ENCODE assay signal across 28 cellular contexts in the genomic region with DNA sequence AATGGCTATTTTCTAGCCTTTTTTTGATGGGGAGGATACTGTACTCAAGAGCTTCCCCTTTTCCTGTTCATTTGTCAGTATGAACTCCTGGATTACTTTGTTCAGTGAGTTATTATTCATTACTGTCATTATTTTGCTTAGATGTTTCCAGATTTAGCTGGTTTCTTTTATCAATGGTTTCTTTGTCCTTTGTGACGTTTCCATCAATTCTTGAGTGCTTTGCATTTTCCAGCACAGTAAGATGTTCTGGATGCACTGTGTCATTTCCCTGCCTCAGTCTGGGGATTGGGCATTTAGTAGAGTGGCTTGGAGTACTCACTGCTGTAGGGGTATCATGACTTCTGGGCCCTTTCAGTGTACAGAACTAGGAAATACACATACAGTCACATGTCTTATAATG.
"Had no signal": no experiment of that assay in that cellular context is flagged by ENCODE, and none has a peak within 500 bp of the region (broad histone marks: within the 10 kb centered on the region; RNA-seq: fewer than 3 reads in every experiment).

No MANE protein-coding gene starts in this region.

- H3K27ac Mint-ChIP-seq: naive thymus-derived CD8-positive, alpha-beta T cell; nephron progenitor cell; neural progenitor cell; progenitor cell of endocrine pancreas; stimulated activated naive B cell treated with anti-CD40 and anti-IgM and Interleukin-4, amounts not matched to agents 10 μg/mL and 1 μg/mL and 100 μg/mL, for 72 hours had no signal

- H3K9me3 Mint-ChIP-seq: immature natural killer cell; nephron progenitor cell; stimulated activated naive B cell treated with anti-CD40 and anti-IgM and Interleukin-4, amounts not matched to agents 10 μg/mL and 1 μg/mL and 100 μg/mL, for 72 hours had no signal

- DNase-seq: immature natural killer cell; kidney; left colon; left lung; lower lobe of right lung; mammary epithelial cell; mesenchymal stem cell; naive thymus-derived CD8-positive, alpha-beta T cell; nephron progenitor cell; occipital lobe; ovary; right lobe of liver; stimulated activated CD4-positive, alpha-beta T cell treated with anti-CD3 and anti-CD28 coated beads, Interleukin-12 subunit alpha, Interleukin-12 subunit beta, amount 100 ng/mL, for 4 hours; stimulated activated CD4-positive, alpha-beta T cell treated with anti-CD3 and anti-CD28 coated beads, Interleukin-15, amount 100 ng/mL, for 24 hours; stimulated activated CD4-positive, alpha-beta T cell treated with anti-CD3 and anti-CD28 coated beads, Interleukin-2, amount 100 ng/mL, for 24 hours; stimulated activated CD4-positive, alpha-beta T cell treated with anti-CD3 and anti-CD28 coated beads, Interleukin-4, amount 100 ng/mL, for 1 hour; stimulated activated naive B cell treated with anti-CD40 and anti-IgM and Interleukin-4, amounts not matched to agents 10 μg/mL and 1 μg/mL and 100 μg/mL, for 72 hours; stimulated activated naive CD8-positive, alpha-beta T cell treated with anti-CD3 and anti-CD28 coated beads, Interleukin-15, Interleukin-2, amounts not matched to agents 100 U/mL and 50 U/mL, for 24 hours; stomach; testis; thyroid gland; transverse colon; upper lobe of left lung had no signal

- H3K4me1 Mint-ChIP-seq: nephron progenitor cell had no signal

- ATAC-seq: left colon; left lung; lower lobe of right lung; naive thymus-derived CD8-positive, alpha-beta T cell; right lobe of liver; stimulated activated naive B cell treated with anti-CD40 and anti-IgM and Interleukin-4, amounts not matched to agents 10 μg/mL and 1 μg/mL and 100 μg/mL, for 72 hours; stimulated activated naive CD8-positive, alpha-beta T cell treated with anti-CD3 and anti-CD28 coated beads, Interleukin-15, Interleukin-2, amounts not matched to agents 100 U/mL and 50 U/mL, for 24 hours had no signal

- H3K9me3 ChIP-seq: left lung, lower lobe of right lung, neutrophil, ovary, right atrium auricular region, right lobe of liver, stomach, testis, thyroid gland, transverse colon, upper lobe of left lung, vagina had no signal

- H3K4me3 Mint-ChIP-seq: immature natural killer cell; naive thymus-derived CD8-positive, alpha-beta T cell; nephron progenitor cell; neural progenitor cell; stimulated activated naive B cell treated with anti-CD40 and anti-IgM and Interleukin-4, amounts not matched to agents 10 μg/mL and 1 μg/mL and 100 μg/mL, for 72 hours had no signal

- H3K27me3 Mint-ChIP-seq: naive thymus-derived CD8-positive, alpha-beta T cell; progenitor cell of endocrine pancreas; stimulated activated naive B cell treated with anti-CD40 and anti-IgM and Interleukin-4, amounts not matched to agents 10 μg/mL and 1 μg/mL and 100 μg/mL, for 72 hours had no signal
